Comparison of ENCODE assay signal across 8 cellular contexts in the genomic region with DNA sequence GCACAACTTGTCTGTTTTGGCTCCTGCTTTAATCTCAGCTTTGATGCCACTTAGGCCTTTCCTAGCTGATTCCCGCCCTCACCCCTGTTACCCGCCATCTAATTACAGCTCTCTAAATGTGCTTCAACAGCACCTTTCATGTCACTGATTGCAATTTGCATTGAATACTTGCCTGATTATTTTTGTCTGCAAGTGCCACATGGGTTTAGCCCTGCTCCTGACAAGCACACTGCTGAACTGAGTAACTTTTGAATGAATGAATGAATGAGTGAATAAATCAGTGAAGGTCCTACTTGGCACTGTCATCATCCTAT. TPM values are rescaled to one million over a fixed set of nuclear protein-coding genes. Genes with fewer than 3 reads are reported as not detected.
DNase-seq lines count a peak whose midpoint lies in the region; ATAC-seq and TF ChIP-seq lines count a peak whose summit lies in the region.

No MANE protein-coding gene starts in this region.

- H3K27me3 Mint-ChIP-seq in MCF 10A (ENCODE audit: insufficient read depth, unreplicated experiment) = no peaks in the 10 kb centered on the region

- DNase-seq in MCF 10A (ENCODE audit: unreplicated experiment) (no peak), GM19240 (ENCODE audit: insufficient read length, low spot score) (no peak), NOMO-1 treated with DMSO at 0.1 percent for 48 hours (lab: John Stamatoyannopoulos, UW; ENCODE audit: unreplicated experiment) (no peak), NCI-H226 (no peak)
- no peak for DNase-seq in stimulated activated CD8-positive, alpha-beta memory T cell treated with anti-CD3 and anti-CD28 coated beads, Interleukin-4, amount 100 ng/mL, for 48 hours

- CTCF ChIA-PET in MCF 10A (lab: Yijun Ruan, JAX) = interaction anchor here (0.9 to 3.1 kb wide), 4 partner anchors 13 to 123 kb away, joined by 4 to 16 read pairs (median 12); no protein-coding TSS in a partner anchor

- H3K4me1 ChIP-seq in muscle layer of colon (ENCODE audit: insufficient read depth, low read length) = no peaks in the 10 kb centered on the region

- intact Hi-C loops in MCF 10A (cut with micrococcal nuclease) = loop anchor here (2.0 to 5.0 kb wide), 2 partner anchors 60 to 77 kb away; no protein-coding TSS in a partner anchor

- H3K36me3 Mint-ChIP-seq in MCF 10A (ENCODE audit: insufficient read depth, unreplicated experiment) = peaks cover 1% of the 10 kb centered on the region

- no peaks in the 10 kb centered on the region for H3K36me3 ChIP-seq in muscle layer of colon (ENCODE audit: insufficient read depth, low read length)

- H3K4me3 ChIP-seq in muscle layer of colon (ENCODE audit: low read depth in 1 of 2, low read length in 2 of 2) = peak overlapping the region; percentile 68 to 83

- no peaks in the 10 kb centered on the region for H3K9me3 Mint-ChIP-seq in MCF 10A (ENCODE audit: unreplicated experiment)

- H3K4me1 Mint-ChIP-seq in MCF 10A (ENCODE audit: insufficient read depth, unreplicated experiment) = peaks cover 11% of the 10 kb centered on the region

- ATAC-seq in HG03354 (IDR thresholded peaks at IDR 0.05; ENCODE audit: poor library complexity, severe bottlenecking, unreplicated experiment) = peak; percentile 1

- H3K27ac ChIP-seq in C4-2B (peak overlapping the region; percentile 89), muscle layer of colon (ENCODE audit: low read depth, low read length) (no peak overlapping the region)

- H3K4me3 Mint-ChIP-seq in MCF 10A (ENCODE audit: unreplicated experiment) = peak overlapping the region; percentile 92

- POLR2A ChIA-PET in MCF 10A (lab: Yijun Ruan, JAX) = interaction anchor here (0.9 to 8.3 kb wide), 10 partner anchors 13 to 120 kb away, joined by 3 to 165 read pairs (median 14); a partner anchor contains a TSS

- peak overlapping the region; percentile 36 for H3K27ac Mint-ChIP-seq in MCF 10A (ENCODE audit: low read depth, unreplicated experiment)

- no peaks in the 10 kb centered on the region for H3K9me3 ChIP-seq in muscle layer of colon (ENCODE audit: low read length)

- no peak for TF ChIP-seq CTCF in C4-2B (conservative IDR thresholded peaks at IDR 0.05)
- no peak for TF ChIP-seq CTCF in MCF 10A (IDR thresholded peaks at IDR 0.05; ENCODE audit: unreplicated experiment)

- BruUV-seq in MCF 10A (replicated peaks; lab: Mats Ljungman, UMichigan) = no TSS peak

- H3K27me3 ChIP-seq in muscle layer of colon (ENCODE audit: control insufficient read depth in 1 of 2, insufficient read depth in 2 of 2, low read length in 2 of 2) = no peaks in the 10 kb centered on the region

- H3K9ac ChIP-seq in muscle layer of colon (ENCODE audit: low read length) = no peak overlapping the region

RNA-seq across cellular contexts. Expression of a gene that starts 0.6 kb away (rescaled TPM):
- total RNA-seq in MCF 10A (2022) = 25.4 and 26.8 TPM in 2 replicates

RNA-seq across cellular contexts. Expression of a gene that starts 56.1 kb away (rescaled TPM):
- total RNA-seq in MCF 10A (2022) = 63.0 and 69.6 TPM in 2 replicates
